Comparison of ENCODE assay signal across 8 cellular contexts in the genomic region with DNA sequence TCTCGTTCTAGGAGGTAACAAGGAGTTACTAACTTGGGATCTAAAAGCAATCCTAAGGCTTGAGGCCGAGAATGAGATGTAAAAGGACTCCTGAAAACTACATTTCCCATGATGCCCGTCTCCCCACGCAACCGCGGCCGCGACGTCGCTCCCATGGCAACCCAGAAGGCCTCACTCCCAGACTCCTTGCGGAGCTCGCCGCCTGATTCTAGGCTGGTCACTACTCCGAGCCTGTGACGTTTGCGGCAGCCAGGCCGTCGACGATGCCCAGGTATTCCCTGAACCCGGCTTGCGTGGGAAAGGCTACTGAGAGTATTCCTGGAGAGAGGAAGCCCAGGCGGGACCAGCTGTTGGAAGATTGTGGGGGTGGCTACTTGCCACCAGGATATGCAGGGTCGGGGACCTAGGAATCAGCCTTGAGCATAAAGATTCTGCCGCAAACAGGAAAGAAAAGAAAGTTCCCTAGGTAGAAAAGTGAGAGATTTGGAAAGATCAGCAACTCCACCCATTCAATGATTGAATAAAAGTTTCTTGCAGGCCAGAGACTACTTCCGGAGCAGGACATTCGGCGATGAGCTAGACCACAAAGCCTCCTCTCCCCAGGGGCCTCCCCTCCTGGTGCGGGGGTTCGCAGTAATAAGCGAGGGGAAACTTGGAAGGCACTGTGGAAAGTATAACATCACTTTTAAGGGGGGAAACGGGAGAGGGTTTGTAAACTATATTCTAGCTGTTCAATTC. TPM values are rescaled to one million over a fixed set of nuclear protein-coding genes. Genes with fewer than 3 reads are reported as not detected.
DNase-seq lines count a peak whose midpoint lies in the region; FAIRE-seq and TF ChIP-seq lines count a peak whose summit lies in the region.

A gene (plus strand): TSS at position 164 of the 738 bp plus-strand sequence. CDS start 100 bp downstream, at position 264.

- H3K36me3 ChIP-seq in stomach, result peaks cover 0 to 16% (median 11%) of the 10 kb centered on the region in 4 donors

- peaks cover 0 to 14% (median 4%) of the 10 kb centered on the region in 4 donors for H3K4me1 ChIP-seq in stomach

- TF ChIP-seq EP300 in stomach (IDR thresholded peaks at IDR 0.05), result no peak

- peaks cover 12% of the 10 kb centered on the region for H3K4me1 Mint-ChIP-seq in neural crest cell

- FAIRE-seq in H54 (lab: Jason Lieb, UNC), result peak; percentile 96

- no peaks in the 10 kb centered on the region for H3K27me3 Mint-ChIP-seq in neural crest cell (ENCODE audit: low read depth)

- H3K4me3 ChIP-seq in fibroblast of villous mesenchyme (ENCODE audit: low read depth, low read length) (peak within 1 kb of the TSS; percentile 93), stomach (peak within 1 kb of the TSS; percentile 64 to 69 (median 68))

- DNase-seq in EL (peak; percentile 90), H54 (ENCODE audit: insufficient read length, low spot score) (peak; percentile 92), M059J (ENCODE audit: low read depth) (peak; percentile 92), SHP77 treated with DMSO at 0.1 percent for 48 hours (lab: John Stamatoyannopoulos, UW) (peak; percentile 87), activated gamma-delta T cell (lab: John Stamatoyannopoulos, UW) (peak; percentile 53), fibroblast of villous mesenchyme (ENCODE audit: low read depth) (peak; percentile 93), neural crest cell (ENCODE audit: low read depth, low spot score) (peak; percentile 75), stomach (peak; percentile 92)

- WGBS in stomach, 5 donors, result 0 to 1% (median 0%) methylated on average over 31 of the region's 31 CpGs

- TF ChIP-seq CTCF in fibroblast of villous mesenchyme (IDR thresholded peaks at IDR 0.05; ENCODE audit: insufficient read depth, low read depth, low read length), result no peak
- TF ChIP-seq CTCF in neural crest cell (conservative IDR thresholded peaks at IDR 0.05), result no peak
- TF ChIP-seq CTCF in stomach (IDR thresholded peaks at IDR 0.05), result no peak

- H3K27ac Mint-ChIP-seq in neural crest cell (ENCODE audit: unreplicated experiment), result peak within 1 kb of the TSS; percentile 99

- no peaks in the 10 kb centered on the region for H3K9me3 ChIP-seq in stomach

- peak; percentile 76 for TF ChIP-seq POLR2A in H54 (IDR thresholded peaks at IDR 0.05; ENCODE audit: low read depth, low read length)
- peak in 1 of 4 donors; percentile 9 for TF ChIP-seq POLR2A in stomach (IDR thresholded peaks at IDR 0.05)

- H3K36me3 Mint-ChIP-seq in neural crest cell (ENCODE audit: low read depth), result no peaks in the 10 kb centered on the region

- H3K27me3 ChIP-seq in stomach, result no peaks in the 10 kb centered on the region

- peak within 1 kb of the TSS; percentile 85 to 97 (median 90) for H3K27ac ChIP-seq in stomach

- no peaks in the 10 kb centered on the region for H3K9me3 Mint-ChIP-seq in neural crest cell

- peak within 1 kb of the TSS; percentile 98 for H3K4me3 Mint-ChIP-seq in neural crest cell

- intact Hi-C loops in stomach (cut with DNase I; ENCODE audit: low total_unique reads), result no loop called here

RNA-seq across cellular contexts. Expression of the gene that starts here (rescaled TPM):
- 16.0 and 17.0 TPM in 2 replicates for total RNA-seq in M059J (2014; rRNA removed; shearing (Covaris generic))
- total RNA-seq in fibroblast of villous mesenchyme, result 17.4 and 28.9 TPM in 2 replicates
- total RNA-seq in neural crest cell, result 20.0 and 22.0 TPM in 2 replicates
- 10 to 100 TPM in 4 of 5 donors, 1 to 10 TPM in 1; 3.5 to 43.1 (median 30.3) TPM for total RNA-seq in stomach
- polyA plus RNA-seq in stomach, result 10 to 100 TPM; 15.8 to 22.9 (median 17.8) TPM

Comparison
In these comparisons a context has a peak if more than half of its experiments do, and no peak if none do; other contexts are left out.
1. Peak in every context shown above with its lines: DNase-seq, H3K4me3 ChIP-seq and H3K27ac ChIP-seq.